2 cellular contexts compared by ENCODE assay signal in the genomic region with DNA sequence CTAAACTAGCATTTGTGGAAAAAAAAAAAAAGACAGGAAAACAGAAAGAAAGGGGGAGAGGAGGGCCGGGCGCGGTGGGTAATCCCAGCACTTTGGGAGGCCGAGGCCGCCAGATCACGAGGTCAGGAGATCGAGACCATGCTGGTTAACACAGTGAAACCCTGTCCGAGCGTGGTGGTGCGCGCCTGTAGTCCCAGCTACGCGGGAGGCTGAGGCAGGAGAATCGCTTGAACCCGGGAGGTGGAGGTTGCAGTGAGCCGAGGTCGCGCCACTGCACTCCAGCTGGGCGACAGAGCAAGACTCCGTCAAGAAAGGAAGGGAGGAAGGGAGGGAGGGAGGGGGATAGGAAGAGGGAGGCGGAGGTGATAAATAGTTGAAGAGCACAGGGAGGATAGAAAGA.
A peak's percentile ranks its signal among the peaks of the same experiment; 100 is the strongest.
TF ChIP-seq lines count a peak whose summit lies in the region.

No MANE protein-coding gene starts in this region.

TF ChIP-seq in HEK293, 187 proteins besides CTCF, POLR2A, EP300 and RAD21:
- TF ChIP-seq ZNF416 (tag by site-specific recombination; IDR thresholded peaks at IDR 0.05) (no peak), ZNF202 (tag by site-specific recombination; IDR thresholded peaks at IDR 0.05; ENCODE audit: borderline replicate concordance) (peak; percentile 67; the same call in 1 of the 2 replicates)

TF ChIP-seq in K562, 482 proteins besides CTCF, POLR2A, EP300 and RAD21:
- TF ChIP-seq MYC (IDR thresholded peaks at IDR 0.05; ENCODE audit: low read depth, low read length) (no peak), MYC (CRISPR knock-in tag; IDR thresholded peaks at IDR 0.05; ENCODE audit: borderline replicate concordance, low read depth) (no peak), XRCC3 (IDR thresholded peaks at IDR 0.05) (no peak), CBX1 (IDR thresholded peaks at IDR 0.05; ENCODE audit: low read depth) (no peak), CTCFL (IDR thresholded peaks at IDR 0.05; ENCODE audit: borderline replicate concordance, insufficient read depth, low read depth, low read length, poor library complexity, severe bottlenecking) (no peak), TBL1XR1 (IDR thresholded peaks at IDR 0.05; ENCODE audit: low read length in 2 of 2) (no peak), BRD4 (IDR thresholded peaks at IDR 0.05) (no peak), HDAC3 (IDR thresholded peaks at IDR 0.05; ENCODE audit: borderline replicate concordance, partially characterized antibody) (no peak), HNRNPUL1 (IDR thresholded peaks at IDR 0.05; ENCODE audit: low read length) (no peak), NCOA6 (IDR thresholded peaks at IDR 0.05) (no peak), NFE2 (IDR thresholded peaks at IDR 0.05; ENCODE audit: low read depth) (no peak), CBFA2T2 (conservative IDR thresholded peaks at IDR 0.05) (no peak), BRCA1 (IDR thresholded peaks at IDR 0.05) (no peak), BRCA1 (CRISPR knock-in tag; IDR thresholded peaks at IDR 0.05) (no peak), CBX3 (IDR thresholded peaks at IDR 0.05; ENCODE audit: borderline replicate concordance in 1 of 2, low read length in 2 of 2) (no peak), SRF (CRISPR knock-in tag; IDR thresholded peaks at IDR 0.05) (no peak), AFF4 (CRISPR knock-in tag; IDR thresholded peaks at IDR 0.05) (no peak), ZNF280B (CRISPR knock-in tag; IDR thresholded peaks at IDR 0.05) (no peak), FOXJ2 (tag; IDR thresholded peaks at IDR 0.05) (no peak)
- TF ChIP-seq, protein P1, sequence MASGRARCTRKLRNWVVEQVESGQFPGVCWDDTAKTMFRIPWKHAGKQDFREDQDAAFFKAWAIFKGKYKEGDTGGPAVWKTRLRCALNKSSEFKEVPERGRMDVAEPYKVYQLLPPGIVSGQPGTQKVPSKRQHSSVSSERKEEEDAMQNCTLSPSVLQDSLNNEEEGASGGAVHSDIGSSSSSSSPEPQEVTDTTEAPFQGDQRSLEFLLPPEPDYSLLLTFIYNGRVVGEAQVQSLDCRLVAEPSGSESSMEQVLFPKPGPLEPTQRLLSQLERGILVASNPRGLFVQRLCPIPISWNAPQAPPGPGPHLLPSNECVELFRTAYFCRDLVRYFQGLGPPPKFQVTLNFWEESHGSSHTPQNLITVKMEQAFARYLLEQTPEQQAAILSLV (tag; IDR thresholded peaks at IDR 0.05), result no peak
- TF ChIP-seq, protein P2, sequence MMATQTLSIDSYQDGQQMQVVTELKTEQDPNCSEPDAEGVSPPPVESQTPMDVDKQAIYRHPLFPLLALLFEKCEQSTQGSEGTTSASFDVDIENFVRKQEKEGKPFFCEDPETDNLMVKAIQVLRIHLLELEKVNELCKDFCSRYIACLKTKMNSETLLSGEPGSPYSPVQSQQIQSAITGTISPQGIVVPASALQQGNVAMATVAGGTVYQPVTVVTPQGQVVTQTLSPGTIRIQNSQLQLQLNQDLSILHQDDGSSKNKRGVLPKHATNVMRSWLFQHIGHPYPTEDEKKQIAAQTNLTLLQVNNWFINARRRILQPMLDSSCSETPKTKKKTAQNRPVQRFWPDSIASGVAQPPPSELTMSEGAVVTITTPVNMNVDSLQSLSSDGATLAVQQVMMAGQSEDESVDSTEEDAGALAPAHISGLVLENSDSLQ (IDR thresholded peaks at IDR 0.05), result no peak
